ENCODE assay signal across 8 cellular contexts in the genomic region with DNA sequence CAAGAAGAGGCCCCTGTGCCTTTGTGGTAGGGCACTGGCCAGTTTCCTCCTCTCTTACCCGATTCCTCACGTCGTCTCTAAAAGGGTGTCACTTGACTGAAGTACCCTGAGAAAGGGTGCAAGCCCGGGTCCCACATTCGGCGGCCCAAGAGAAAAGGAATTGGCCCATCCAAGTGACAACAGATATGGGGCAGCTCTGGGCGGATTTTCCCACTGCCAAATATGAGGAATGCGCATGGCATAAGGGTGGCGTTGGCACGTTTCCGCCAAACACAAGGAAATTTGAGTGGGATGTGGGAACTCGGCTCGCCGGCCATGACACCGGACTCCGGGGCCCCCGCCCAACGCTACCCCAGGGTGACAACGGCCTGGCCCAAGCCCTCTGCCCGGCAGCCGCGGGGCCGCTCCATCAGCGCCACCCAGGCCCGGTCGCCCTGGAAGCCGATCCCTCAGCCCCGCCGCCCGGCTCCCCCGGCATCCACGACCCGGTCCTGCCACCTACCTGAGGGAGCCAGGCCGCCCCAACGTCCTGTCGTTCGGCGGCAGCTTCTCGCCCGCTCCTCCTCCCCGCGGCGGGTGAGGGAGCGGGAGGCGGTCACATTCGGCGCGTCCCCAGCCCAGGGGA. TPM values are rescaled to one million over a fixed set of nuclear protein-coding genes. Genes with fewer than 3 reads are reported as not detected.
DNase-seq lines count a peak whose midpoint lies in the region; ATAC-seq and TF ChIP-seq lines count a peak whose summit lies in the region.

No MANE protein-coding gene starts in this region.

- peak overlapping the region; percentile 93 for H3K4me3 Mint-ChIP-seq in HFFc6

- peaks cover 16% of the 10 kb centered on the region for H3K36me3 Mint-ChIP-seq in HFFc6 (ENCODE audit: low read depth)

- TF ChIP-seq CTCF in HFFc6 (IDR thresholded peaks at IDR 0.05) = 0 out of 2 replicates have a peak, but pooled peaks have one; percentile 5

- peak overlapping the region; percentile 88 for H3K4me3 ChIP-seq in right cardiac atrium (ENCODE audit: low read length)

- H3K4me1 ChIP-seq in right cardiac atrium (ENCODE audit: control insufficient read depth, insufficient read depth, low read length) = peaks cover 9% of the 10 kb centered on the region

- peak; percentile 61 to 69 for ATAC-seq in right cardiac atrium

- DNase-seq in NCI-H510A (lab: John Stamatoyannopoulos, UW) (peak; percentile 27), NCI-H510A treated with DMSO at 0.1 percent for 48 hours (lab: John Stamatoyannopoulos, UW) (no peak), HFFc6 (no peak), NCI-H146 treated with DMSO at 0.1 percent for 48 hours (lab: John Stamatoyannopoulos, UW; ENCODE audit: unreplicated experiment) (peak; percentile 32), amygdala (lab: John Stamatoyannopoulos, UW) (peak in 40 of 56 donors; percentile 10 to 88 (median 60)), right cardiac atrium (peak in 2 of 3 donors; percentile 62 to 82), putamen (ENCODE audit: low spot score) (peak; percentile 30), GF-D8 (lab: John Stamatoyannopoulos, UW) (no peak)

- H3K9me3 ChIP-seq in right cardiac atrium (ENCODE audit: control insufficient read depth, low read length) = no peaks in the 10 kb centered on the region

- H3K27ac Mint-ChIP-seq in HFFc6 = peak overlapping the region; percentile 99

- 0 out of 2 replicates have a peak, but pooled peaks cover 5% of the 10 kb centered on the region for H3K27me3 Mint-ChIP-seq in HFFc6 (ENCODE audit: insufficient read depth)

- H3K27ac ChIP-seq in right cardiac atrium (ENCODE audit: low read length) = peak overlapping the region; percentile 99

- intact Hi-C loops in right cardiac atrium (cut with DNase I) = no loop called here

- peaks cover 48% of the 10 kb centered on the region for H3K4me1 Mint-ChIP-seq in HFFc6 (ENCODE audit: low read depth)

- peaks cover 4% of the 10 kb centered on the region; the same call in 1 of the 2 replicates for H3K9me3 Mint-ChIP-seq in HFFc6

- under 1% methylated on average over 48 of the region's 48 CpGs for WGBS in right cardiac atrium

- no peaks in the 10 kb centered on the region for H3K27me3 ChIP-seq in right cardiac atrium (ENCODE audit: control insufficient read depth, insufficient read depth)

RNA-seq across cellular contexts. Expression of gene RAF1, which starts 0.5 kb away (rescaled TPM):
- total RNA-seq in HFFc6 (2021; fragmentation: NEBNext Ultra II Directional; extraction: Animal tissue kit (Norgen Biotek cat#: 25700)) = 10 to 100 TPM; 78.9 to 97.5 (median 86.8) TPM
- total RNA-seq in right cardiac atrium = 100 to 1,000 TPM; 130 to 146 (median 142) TPM
- polyA plus RNA-seq in right cardiac atrium = 88.0 TPM

Comparison
In these comparisons a context has a peak if more than half of its experiments do, and no peak if none do; other contexts are left out.
1. DNase-seq: peak in NCI-H510A (single experiment), NCI-H146 treated with DMSO at 0.1 percent for 48 hours (single experiment), amygdala (40 of 56), right cardiac atrium (2 of 3) and putamen (single experiment); none in NCI-H510A treated with DMSO at 0.1 percent for 48 hours (single experiment), HFFc6 (single experiment) and GF-D8 (single experiment).